In the genomic region with DNA sequence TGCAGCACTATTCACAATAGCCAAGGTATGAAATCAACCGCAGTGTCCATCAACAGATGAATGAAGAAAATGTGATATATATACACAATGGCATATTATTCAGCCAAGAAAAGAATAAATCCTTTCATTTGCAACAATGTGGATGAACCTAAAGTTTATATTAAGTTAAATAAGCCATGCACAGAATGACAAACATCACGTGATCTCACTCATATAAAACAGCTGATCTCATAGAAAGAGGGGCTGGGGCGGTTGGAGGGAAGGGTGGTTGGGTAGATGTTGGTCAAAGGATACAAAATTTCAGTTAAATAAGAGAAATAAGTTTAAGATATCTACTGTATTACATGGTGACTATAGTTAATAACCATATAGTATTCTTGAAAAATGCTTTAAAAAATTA, we compare ENCODE assay signal across 5 cellular contexts.
"Had no signal": no experiment of that assay in that cellular context is flagged by ENCODE, and none has a peak within 500 bp of the region (broad histone marks: within the 10 kb centered on the region; RNA-seq: fewer than 3 reads in every experiment).

No MANE protein-coding gene starts in this region.

- FAIRE-seq: HTR-8/SVneo had no signal

- H3K4me3 ChIP-seq: GM23338 had no signal

- H3K4me2 ChIP-seq: GM23338 had no signal

- H2AFZ ChIP-seq: GM23338 had no signal

- ATAC-seq: GM23338 had no signal

- DNase-seq: H9, HCEC 1CT, KG1 had no signal
